10 cellular contexts compared by ENCODE assay signal in genomic region chr9:110126457-110126856, GRCh38.
DNase-seq lines count a peak whose midpoint lies in the region; ATAC-seq and FAIRE-seq lines count a peak whose summit lies in the region.
"Had no signal": no experiment of that assay in that cellular context is flagged by ENCODE, and none has a peak within 500 bp of the region (broad histone marks: within the 10 kb centered on the region; RNA-seq: fewer than 3 reads in every experiment).

No MANE protein-coding gene starts in this region.

- no peak for DNase-seq in activated CD8-positive, alpha-beta T cell treated with anti-CD3 and anti-CD28 coated beads, Interleukin-2, amount 10 ng/mL, durations not matched to agents 7 days and 5 days
- no peak for DNase-seq in right cardiac atrium
- DNase-seq in small intestine, result no peak
- no peak for DNase-seq in COLO829 (ENCODE audit: low spot score)
- no peak for DNase-seq in NCI-H226
- no peak for DNase-seq in NK-92 treated with Interleukin-12 subunit alpha and Interleukin-12 subunit beta, amount 100 ng/mL, for 24 hours (lab: John Stamatoyannopoulos, UW)
- DNase-seq: PC-9 had no signal

- H3K9me3 ChIP-seq in HUES64 (ENCODE audit: insufficient read depth, low read depth, low read length), result no peaks in the 10 kb centered on the region
- no peaks in the 10 kb centered on the region for H3K9me3 ChIP-seq in right cardiac atrium (ENCODE audit: control insufficient read depth, low read length)
- no peaks in the 10 kb centered on the region for H3K9me3 ChIP-seq in small intestine (ENCODE audit: control insufficient read depth, low read depth)

- H3K36me3 Mint-ChIP-seq in activated CD8-positive, alpha-beta T cell treated with anti-CD3 and anti-CD28 coated beads, Interleukin-2, amount 10 ng/mL, durations not matched to agents 7 days and 5 days (ENCODE audit: low read depth), result no peaks in the 10 kb centered on the region

- H3K27ac ChIP-seq in HUES64 (ENCODE audit: low read depth, low read length) (no peak overlapping the region; the same call in 1 of the 2 replicates), right cardiac atrium (ENCODE audit: low read length) (peak overlapping the region; percentile 99), small intestine (ENCODE audit: low read depth in 1 of 2, low read length in 1 of 2) (peak overlapping the region; percentile 27 to 93)
- H3K27ac ChIP-seq: PC-9 had no signal

- no peaks in the 10 kb centered on the region for H3K9me3 Mint-ChIP-seq in activated CD8-positive, alpha-beta T cell treated with anti-CD3 and anti-CD28 coated beads, Interleukin-2, amount 10 ng/mL, durations not matched to agents 7 days and 5 days (ENCODE audit: insufficient read depth)

- peak; percentile 55 for ATAC-seq in activated CD8-positive, alpha-beta T cell treated with anti-CD3 and anti-CD28 coated beads, Interleukin-2, amount 10 ng/mL, durations not matched to agents 7 days and 5 days
- ATAC-seq in right cardiac atrium, result no peak
- ATAC-seq in HG02763 (IDR thresholded peaks at IDR 0.05; ENCODE audit: unreplicated experiment), result no peak
- ATAC-seq: HCT116 had no signal

- H3K36me3 ChIP-seq in HUES64 (ENCODE audit: insufficient read depth, low read length), result no peaks in the 10 kb centered on the region
- H3K36me3 ChIP-seq in small intestine (ENCODE audit: control insufficient read depth in 2 of 2, insufficient read depth in 2 of 2, low read length in 2 of 2), result no peaks in the 10 kb centered on the region

- H3K4me1 ChIP-seq in HUES64 (ENCODE audit: insufficient read depth, low read length), result peaks cover 98% of the 10 kb centered on the region
- peaks cover 27% of the 10 kb centered on the region for H3K4me1 ChIP-seq in right cardiac atrium (ENCODE audit: control insufficient read depth, insufficient read depth, low read length)
- peaks cover 2 to 14% of the 10 kb centered on the region in 2 donors for H3K4me1 ChIP-seq in small intestine (ENCODE audit: control insufficient read depth in 2 of 2, insufficient read depth in 1 of 2, low read depth in 1 of 2, low read length in 1 of 2)

- intact Hi-C loops in right cardiac atrium (cut with DNase I), result loop anchor here in 1 of 4 donors (10.0 kb wide), 1 partner anchor 82 kb away; no protein-coding TSS in a partner anchor

- no peaks in the 10 kb centered on the region for H3K27me3 Mint-ChIP-seq in activated CD8-positive, alpha-beta T cell treated with anti-CD3 and anti-CD28 coated beads, Interleukin-2, amount 10 ng/mL, durations not matched to agents 7 days and 5 days (ENCODE audit: low read depth)

- POLR2A ChIA-PET in activated CD8-positive, alpha-beta T cell treated with anti-CD3 and anti-CD28 coated beads, Interleukin-2, amount 10 ng/mL, durations not matched to agents 7 days and 5 days (lab: Charles Lee), result interaction anchor here (1.1 to 1.5 kb wide), 3 partner anchors 18 to 130 kb away, joined by 3 to 6 read pairs (median 5); partner anchors contain the start of gene TXN

- CTCF ChIA-PET in activated CD8-positive, alpha-beta T cell treated with anti-CD3 and anti-CD28 coated beads, Interleukin-2, amount 10 ng/mL, durations not matched to agents 7 days and 5 days (lab: Charles Lee), result interaction anchor here (0.8 to 2.9 kb wide), 10 partner anchors 12 to 223 kb away, joined by 3 to 13 read pairs (median 4); no protein-coding TSS in a partner anchor

- WGBS in HUES64, result 88% methylated on average over 6 of the region's 6 CpGs
- WGBS in right cardiac atrium, result 26% methylated on average over 6 of the region's 6 CpGs
- WGBS in small intestine, 3 donors, result 48 to 72% (median 56%) methylated on average over 6 of the region's 6 CpGs

- no peak for FAIRE-seq in small intestine (lab: Jason Lieb, UNC)

- H3K4me3 ChIP-seq in HUES64 (ENCODE audit: low read length), result peak overlapping the region; percentile 33; the same call in 1 of the 2 replicates
- H3K4me3 ChIP-seq in right cardiac atrium (ENCODE audit: low read length), result peak overlapping the region; percentile 51
- H3K4me3 ChIP-seq in small intestine (ENCODE audit: low read depth in 1 of 2, low read length in 2 of 2), result no peak overlapping the region
- H3K4me3 ChIP-seq: PC-9 had no signal

- H3K27ac Mint-ChIP-seq in activated CD8-positive, alpha-beta T cell treated with anti-CD3 and anti-CD28 coated beads, Interleukin-2, amount 10 ng/mL, durations not matched to agents 7 days and 5 days, result peak overlapping the region; percentile 41

- peaks cover 21% of the 10 kb centered on the region for H3K4me1 Mint-ChIP-seq in activated CD8-positive, alpha-beta T cell treated with anti-CD3 and anti-CD28 coated beads, Interleukin-2, amount 10 ng/mL, durations not matched to agents 7 days and 5 days (ENCODE audit: low read depth)

- no peak overlapping the region; the same call in 1 of the 2 replicates for H3K9ac ChIP-seq in HUES64 (ENCODE audit: low read depth, low read length)

- H3K4me3 Mint-ChIP-seq in activated CD8-positive, alpha-beta T cell treated with anti-CD3 and anti-CD28 coated beads, Interleukin-2, amount 10 ng/mL, durations not matched to agents 7 days and 5 days, result peak overlapping the region; percentile 14

- H3K27me3 ChIP-seq in HUES64 (ENCODE audit: insufficient read depth, low read length) (no peaks in the 10 kb centered on the region), right cardiac atrium (ENCODE audit: control insufficient read depth, insufficient read depth) (no peaks in the 10 kb centered on the region), small intestine (ENCODE audit: control insufficient read depth in 2 of 2, insufficient read depth in 2 of 2, low read length in 2 of 2) (no peaks in the 10 kb centered on the region)

Comparison
In these comparisons a context has a peak if more than half of its experiments do, and no peak if none do; other contexts are left out.
1. H3K4me3 ChIP-seq: peak in HUES64 (single experiment) and right cardiac atrium (single experiment); none in small intestine (0 of 2).